In the genomic region with DNA sequence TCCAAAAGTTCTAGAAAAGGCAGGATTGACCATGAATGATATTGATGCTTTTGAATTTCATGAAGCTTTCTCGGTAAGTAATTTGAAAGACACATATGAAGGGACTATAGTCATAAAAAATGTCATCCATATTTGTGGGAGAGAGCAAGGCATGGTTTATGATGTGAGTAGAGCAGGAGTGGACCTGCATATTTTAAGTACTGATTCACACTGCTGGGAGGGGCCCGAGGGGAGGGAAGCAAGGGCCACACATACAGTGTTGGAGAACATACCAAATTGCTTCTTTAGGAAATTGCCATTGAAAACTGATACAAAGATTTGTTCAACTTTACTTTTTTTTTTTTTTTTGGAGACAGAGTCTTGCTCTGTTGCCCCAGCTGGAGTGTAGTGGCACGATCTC, we compare ENCODE assay signal across 21 cellular contexts. TPM values are rescaled to one million over a fixed set of nuclear protein-coding genes. Genes with fewer than 3 reads are reported as not detected.
DNase-seq lines count a peak whose midpoint lies in the region; FAIRE-seq and TF ChIP-seq lines count a peak whose summit lies in the region.
"Had no signal": no experiment of that assay in that cellular context is flagged by ENCODE, and none has a peak within 500 bp of the region (broad histone marks: within the 10 kb centered on the region; RNA-seq: fewer than 3 reads in every experiment).

No MANE protein-coding gene starts in this region.

- intact Hi-C loops in MCF 10A (cut with micrococcal nuclease) (no loop called here), breast epithelium (cut with DNase I; ENCODE audit: low total_unique reads) (no loop called here), ovary (cut with DNase I) (no loop called here), dorsolateral prefrontal cortex (cut with DNase I) (no loop called here)

- H3K4me3 Mint-ChIP-seq in MCF 10A (ENCODE audit: unreplicated experiment): peak overlapping the region; percentile 22
- H3K4me3 Mint-ChIP-seq: CD4-positive, alpha-beta memory T cell; natural killer cell; stimulated activated naive B cell treated with anti-CD40 and anti-IgM and Interleukin-4, amounts not matched to agents 10 μg/mL and 1 μg/mL and 100 μg/mL, for 72 hours had no signal

- TF ChIP-seq CTCF in MCF 10A (IDR thresholded peaks at IDR 0.05; ENCODE audit: unreplicated experiment) (no peak), breast epithelium (IDR thresholded peaks at IDR 0.05) (no peak), fibroblast of villous mesenchyme (IDR thresholded peaks at IDR 0.05; ENCODE audit: insufficient read depth, low read depth, low read length) (no peak), ovary (IDR thresholded peaks at IDR 0.05) (no peak), dorsolateral prefrontal cortex (IDR thresholded peaks at IDR 0.05 in 54 of 56, conservative IDR thresholded peaks at IDR 0.05 in 2 of 56; ENCODE audit: low read depth in 1 of 56, partially characterized antibody in 56 of 56) (no peak)

- H3K9me3 Mint-ChIP-seq in MCF 10A (ENCODE audit: unreplicated experiment): no peaks in the 10 kb centered on the region
- H3K9me3 Mint-ChIP-seq: CD4-positive, alpha-beta memory T cell; natural killer cell; stimulated activated naive B cell treated with anti-CD40 and anti-IgM and Interleukin-4, amounts not matched to agents 10 μg/mL and 1 μg/mL and 100 μg/mL, for 72 hours had no signal

- H3K36me3 Mint-ChIP-seq in MCF 10A (ENCODE audit: insufficient read depth, unreplicated experiment): peaks cover 96% of the 10 kb centered on the region

- POLR2A ChIA-PET in MCF 10A (lab: Yijun Ruan, JAX): interaction anchor here (0.7 to 6.0 kb wide), 10 partner anchors 8 to 46 kb away, joined by 3 to 93 read pairs (median 8); a partner anchor contains a TSS

- DNase-seq in MCF 10A (ENCODE audit: unreplicated experiment) (peak; percentile 64), breast epithelium (ENCODE audit: low spot score in 2 of 2) (no peak), SJSA1 (ENCODE audit: low read depth in 1 of 2, low spot score in 2 of 2) (peak in 1 of 2 experiments; percentile 25), fibroblast of villous mesenchyme (ENCODE audit: low read depth) (peak; percentile 48), urothelium cell line (ENCODE audit: low spot score) (peak; percentile 64), ovary (no peak), NCI-H510A (lab: John Stamatoyannopoulos, UW) (no peak), dorsolateral prefrontal cortex (no peak)
- DNase-seq: activated CD4-positive, CD25-positive, alpha-beta regulatory T cell treated with anti-CD3 and anti-CD28 coated beads, Interleukin-2, amount 50 U/mL, for 72 hours; activated effector memory CD4-positive, alpha-beta T cell treated with Interleukin-2 at 50 U/mL for 16 hours; CD4-positive, alpha-beta memory T cell; DMS79; natural killer cell; NCI-H187 treated with DMSO at 0.1 percent for 48 hours; stimulated activated naive B cell treated with anti-CD40 and anti-IgM and Interleukin-4, amounts not matched to agents 10 μg/mL and 1 μg/mL and 100 μg/mL, for 72 hours; T1000; upper lobe of left lung had no signal

- H3K27ac Mint-ChIP-seq in MCF 10A (ENCODE audit: low read depth, unreplicated experiment): peak overlapping the region; percentile 47
- H3K27ac Mint-ChIP-seq: CD4-positive, alpha-beta memory T cell; natural killer cell; stimulated activated naive B cell treated with anti-CD40 and anti-IgM and Interleukin-4, amounts not matched to agents 10 μg/mL and 1 μg/mL and 100 μg/mL, for 72 hours had no signal

- TF ChIP-seq EP300 in ovary (IDR thresholded peaks at IDR 0.05): no peak

- no peaks in the 10 kb centered on the region for H3K27me3 Mint-ChIP-seq in MCF 10A (ENCODE audit: insufficient read depth, unreplicated experiment)
- H3K27me3 Mint-ChIP-seq: CD4-positive, alpha-beta memory T cell; stimulated activated naive B cell treated with anti-CD40 and anti-IgM and Interleukin-4, amounts not matched to agents 10 μg/mL and 1 μg/mL and 100 μg/mL, for 72 hours had no signal

- no peaks in the 10 kb centered on the region for H3K27me3 ChIP-seq in breast epithelium
- no peaks in the 10 kb centered on the region for H3K27me3 ChIP-seq in SJSA1 (replicated peaks)
- H3K27me3 ChIP-seq in ovary: no peaks in the 10 kb centered on the region
- H3K27me3 ChIP-seq in dorsolateral prefrontal cortex: no peaks in the 10 kb centered on the region
- H3K27me3 ChIP-seq: upper lobe of left lung had no signal

- no peak overlapping the region for H3K4me3 ChIP-seq in breast epithelium
- no peak overlapping the region for H3K4me3 ChIP-seq in SJSA1
- no peak overlapping the region for H3K4me3 ChIP-seq in fibroblast of villous mesenchyme (ENCODE audit: low read depth, low read length)
- H3K4me3 ChIP-seq in ovary: no peak overlapping the region
- H3K4me3 ChIP-seq in dorsolateral prefrontal cortex: no peak overlapping the region
- H3K4me3 ChIP-seq: prostate gland, upper lobe of left lung had no signal

- H3K36me3 ChIP-seq in breast epithelium (peaks cover 11% of the 10 kb centered on the region), SJSA1 (peaks cover 48% of the 10 kb centered on the region), ovary (no peaks in the 10 kb centered on the region)
- H3K36me3 ChIP-seq: prostate gland had no signal

- WGBS in ovary, 3 donors: 90 to 93% (median 93%) methylated on average over 3 of the region's 3 CpGs

- no peak for FAIRE-seq in urothelium cell line (lab: Jason Lieb, UNC)
- FAIRE-seq: endothelial cell of umbilical vein, GM19239 had no signal

- peaks cover 20% of the 10 kb centered on the region for H3K4me1 Mint-ChIP-seq in MCF 10A (ENCODE audit: insufficient read depth, unreplicated experiment)
- H3K4me1 Mint-ChIP-seq: natural killer cell; stimulated activated naive B cell treated with anti-CD40 and anti-IgM and Interleukin-4, amounts not matched to agents 10 μg/mL and 1 μg/mL and 100 μg/mL, for 72 hours had no signal

- no peak for TF ChIP-seq POLR2A in breast epithelium (IDR thresholded peaks at IDR 0.05)
- no peak for TF ChIP-seq POLR2A in ovary (IDR thresholded peaks at IDR 0.05)

- no TSS peak for BruUV-seq in MCF 10A (replicated peaks; lab: Mats Ljungman, UMichigan)

- H3K4me1 ChIP-seq in breast epithelium (no peaks in the 10 kb centered on the region), SJSA1 (replicated peaks) (peaks cover 8% of the 10 kb centered on the region), ovary (ENCODE audit: insufficient read depth) (no peaks in the 10 kb centered on the region)
- H3K4me1 ChIP-seq: prostate gland, upper lobe of left lung had no signal

- H3K27ac ChIP-seq in breast epithelium (no peak overlapping the region), SJSA1 (0 out of 2 replicates have a peak overlapping the region, but pooled peaks have one; percentile 10), ovary (no peak overlapping the region), dorsolateral prefrontal cortex (no peak overlapping the region)
- H3K27ac ChIP-seq: 22Rv1, prostate gland, upper lobe of left lung had no signal

- CTCF ChIA-PET in MCF 10A (lab: Yijun Ruan, JAX): interaction anchor here (0.6 kb wide), 1 partner anchor 9 kb away, joined by 3 read pairs; no protein-coding TSS in a partner anchor

- no peaks in the 10 kb centered on the region for H3K9me3 ChIP-seq in breast epithelium
- H3K9me3 ChIP-seq in SJSA1 (replicated peaks): no peaks in the 10 kb centered on the region
- H3K9me3 ChIP-seq in ovary: no peaks in the 10 kb centered on the region
- H3K9me3 ChIP-seq: prostate gland, upper lobe of left lung had no signal

RNA-seq across cellular contexts. Expression of a gene that starts 39.4 kb away (rescaled TPM):
- total RNA-seq in MCF 10A (2022) (126 and 143 TPM in 2 replicates), breast epithelium (100 to 1,000 TPM; 139 to 157 (median 147) TPM), fibroblast of villous mesenchyme (80.5 and 106 TPM in 2 replicates), ovary (100 to 1,000 TPM in 5 of 7 donors, 10 to 100 TPM in 2; 81.1 to 124 (median 104) TPM), dorsolateral prefrontal cortex (100 to 1,000 TPM in 98 of 120 experiments, 10 to 100 TPM in 22; 74.8 to 225 (median 119) TPM)
- total RNA-seq in SJSA1 (2014; rRNA removed; shearing (Covaris generic)): 73.0 and 74.3 TPM in 2 replicates
- 100 to 1,000 TPM in 1 of 2 donors, 10 to 100 TPM in 1; 88.9 to 224 TPM for polyA plus RNA-seq in ovary

RNA-seq across cellular contexts. Expression of a gene that starts 39.7 kb away (rescaled TPM):
- total RNA-seq in MCF 10A (2022) (132 and 152 TPM in 2 replicates), breast epithelium (100 to 1,000 TPM; 139 to 156 (median 141) TPM), fibroblast of villous mesenchyme (120 and 122 TPM in 2 replicates), ovary (100 to 1,000 TPM in 5 of 7 donors, 10 to 100 TPM in 2; 85.2 to 167 (median 129) TPM), dorsolateral prefrontal cortex (100 to 1,000 TPM in 4 of 120 experiments, 10 to 100 TPM in 116; 61.1 to 107 (median 75.0) TPM)
- 111 and 114 TPM in 2 replicates for total RNA-seq in SJSA1 (2014; rRNA removed; shearing (Covaris generic))
- 100 to 1,000 TPM in 1 of 2 donors, 10 to 100 TPM in 1; 94.1 to 290 TPM for polyA plus RNA-seq in ovary

Comparison
In these comparisons a context has a peak if more than half of its experiments do, and no peak if none do; other contexts are left out.
1. DNase-seq: peak in MCF 10A (single experiment), fibroblast of villous mesenchyme (single experiment) and urothelium cell line (single experiment); none in breast epithelium (0 of 2), ovary (0 of 5), NCI-H510A (single experiment) and dorsolateral prefrontal cortex (0 of 10).